Comparison of ENCODE assay signal across 13 cellular contexts in the genomic region with DNA sequence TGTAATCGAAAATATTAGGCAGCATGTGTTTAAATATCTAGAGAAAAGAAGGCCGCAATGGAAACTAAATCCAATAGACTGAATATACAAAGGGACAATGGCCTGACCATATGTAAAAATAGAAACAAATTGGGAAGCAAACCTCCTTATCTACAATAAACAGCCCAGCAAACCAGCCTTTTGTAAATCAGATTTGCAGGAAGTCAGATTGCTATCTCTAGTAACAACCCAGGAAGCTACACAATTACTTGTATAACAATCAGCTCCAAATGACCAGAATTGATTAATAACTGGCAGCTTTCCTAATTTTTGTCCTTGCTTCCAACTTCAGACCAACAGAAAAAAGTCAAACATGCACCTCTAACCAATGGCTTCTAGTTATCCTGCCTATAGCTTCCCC.
DNase-seq lines count a peak whose midpoint lies in the region; ATAC-seq lines count a peak whose summit lies in the region.
"Had no signal": no experiment of that assay in that cellular context is flagged by ENCODE, and none has a peak within 500 bp of the region (broad histone marks: within the 10 kb centered on the region; RNA-seq: fewer than 3 reads in every experiment).

No MANE protein-coding gene starts in this region.

- POLR2A ChIA-PET in naive thymus-derived CD8-positive, alpha-beta T cell (lab: Charles Lee) = no interaction called here

- in situ Hi-C loops in KBM-7 (cut with MboI; ENCODE audit: low pct_unique_long_range_greater_than_20kb, low sequenced_read_pairs) = no loop called here

- no peaks in the 10 kb centered on the region for H3K4me1 Mint-ChIP-seq in naive thymus-derived CD8-positive, alpha-beta T cell

- no peak overlapping the region for H3K27ac Mint-ChIP-seq in naive thymus-derived CD8-positive, alpha-beta T cell
- H3K27ac Mint-ChIP-seq: CD4-positive, alpha-beta T cell had no signal

- ATAC-seq in naive thymus-derived CD8-positive, alpha-beta T cell = no peak

- H3K36me3 Mint-ChIP-seq in naive thymus-derived CD8-positive, alpha-beta T cell = no peaks in the 10 kb centered on the region

- DNase-seq in KBM-7 = peak; percentile 2
- peak; percentile 90 for DNase-seq in NCI-H146 (lab: John Stamatoyannopoulos, UW)
- peak; percentile 24 for DNase-seq in SK-N-DZ (ENCODE audit: low spot score)
- DNase-seq in AG08395 (ENCODE audit: low spot score) = no peak
- no peak for DNase-seq in NCI-H446 treated with DMSO at 0.1 percent for 48 hours (lab: John Stamatoyannopoulos, UW)
- no peak for DNase-seq in naive thymus-derived CD8-positive, alpha-beta T cell
- DNase-seq: ACHN; AML-193; CD4-positive, alpha-beta T cell; DMS153; DMS79; GDM1; GM23248 had no signal

- no peak overlapping the region for H3K4me3 Mint-ChIP-seq in naive thymus-derived CD8-positive, alpha-beta T cell
- H3K4me3 Mint-ChIP-seq: CD4-positive, alpha-beta T cell had no signal

- no peaks in the 10 kb centered on the region for H3K27me3 Mint-ChIP-seq in naive thymus-derived CD8-positive, alpha-beta T cell
- H3K27me3 Mint-ChIP-seq: CD4-positive, alpha-beta T cell had no signal

- H3K9me3 Mint-ChIP-seq in naive thymus-derived CD8-positive, alpha-beta T cell = peaks cover 0 to 6% (median 1%) of the 10 kb centered on the region in 9 donors

Comparison
In these comparisons a context has a peak if more than half of its experiments do, and no peak if none do; other contexts are left out.
1. DNase-seq: peak in KBM-7 (single experiment), NCI-H146 (single experiment) and SK-N-DZ (single experiment); none in AG08395 (single experiment), NCI-H446 treated with DMSO at 0.1 percent for 48 hours (single experiment) and naive thymus-derived CD8-positive, alpha-beta T cell (0 of 10).